Comparison of ENCODE assay signal across 16 cellular contexts in the genomic region with DNA sequence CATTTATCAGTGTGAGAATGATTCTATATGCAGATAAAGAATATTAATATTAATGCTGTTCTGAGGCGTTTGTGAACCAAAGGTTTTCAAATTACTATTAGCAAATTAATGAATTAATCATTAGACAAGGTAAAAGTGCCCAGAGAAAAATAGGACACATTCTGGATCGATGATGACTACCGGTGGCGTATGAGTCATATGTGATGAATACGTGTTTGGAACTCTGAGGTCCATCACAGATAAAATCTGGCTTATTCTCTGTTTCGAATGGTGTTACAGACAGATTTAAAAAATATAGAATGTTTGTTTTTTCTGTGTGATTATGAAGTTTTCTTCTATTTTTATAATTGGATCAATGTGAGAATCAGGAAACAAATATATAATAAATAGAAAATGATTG.
DNase-seq lines count a peak whose midpoint lies in the region; ATAC-seq, FAIRE-seq and TF ChIP-seq lines count a peak whose summit lies in the region.
"Had no signal": no experiment of that assay in that cellular context is flagged by ENCODE, and none has a peak within 500 bp of the region (broad histone marks: within the 10 kb centered on the region; RNA-seq: fewer than 3 reads in every experiment).

No MANE protein-coding gene starts in this region.

- H3K27me3 ChIP-seq in Karpas-422 (ENCODE audit: low read length) (no peaks in the 10 kb centered on the region), astrocyte (ENCODE audit: insufficient read depth, low read length) (no peaks in the 10 kb centered on the region), foreskin keratinocyte (no peaks in the 10 kb centered on the region)
- H3K27me3 ChIP-seq: BE2C had no signal

- no peak overlapping the region for H3K9ac ChIP-seq in Karpas-422 (ENCODE audit: low read length)
- no peak overlapping the region for H3K9ac ChIP-seq in astrocyte (ENCODE audit: low read length)

- H3K4me2 ChIP-seq in Karpas-422 (ENCODE audit: low read depth, low read length, poor library complexity, severe bottlenecking) (no peak overlapping the region), astrocyte (ENCODE audit: low read length) (peak overlapping the region; percentile 58)

- H3K27ac ChIP-seq in Karpas-422 (ENCODE audit: low read length) (no peak overlapping the region), astrocyte (ENCODE audit: low read depth, low read length) (peak overlapping the region; percentile 78), foreskin keratinocyte (peak overlapping the region; percentile 21)

- H3K36me3 Mint-ChIP-seq in astrocyte (ENCODE audit: low read depth, unreplicated experiment), result no peaks in the 10 kb centered on the region
- H3K36me3 Mint-ChIP-seq: CD4-positive, alpha-beta memory T cell; IgD-negative memory B cell had no signal

- no peak overlapping the region for H3K4me3 ChIP-seq in Karpas-422 (ENCODE audit: low read length)
- H3K4me3 ChIP-seq in astrocyte (ENCODE audit: insufficient read depth, low read depth, low read length), result no peak overlapping the region

- H3K9me3 ChIP-seq in Karpas-422 (ENCODE audit: low read length), result no peaks in the 10 kb centered on the region
- no peaks in the 10 kb centered on the region for H3K9me3 ChIP-seq in astrocyte (ENCODE audit: insufficient read depth, low read depth, low read length)
- H3K9me3 ChIP-seq: BE2C had no signal

- H3K27ac Mint-ChIP-seq in astrocyte (ENCODE audit: unreplicated experiment), result peak overlapping the region; percentile 99
- H3K27ac Mint-ChIP-seq: CD4-positive, alpha-beta memory T cell; IgD-negative memory B cell had no signal

- H3K36me3 ChIP-seq in Karpas-422 (ENCODE audit: insufficient read depth, low read length) (no peaks in the 10 kb centered on the region), astrocyte (ENCODE audit: insufficient read depth, low read length) (peaks cover 29% of the 10 kb centered on the region)

- ATAC-seq in foreskin keratinocyte (peak; percentile 39), HG03442 (IDR thresholded peaks at IDR 0.05; ENCODE audit: unreplicated experiment) (no peak), Right ventricle myocardium superior (ENCODE audit: poor library complexity) (no peak)

- intact Hi-C loops in Right ventricle myocardium superior (cut with DNase I), result no loop called here

- FAIRE-seq in astrocyte (lab: Jason Lieb, UNC), result no peak
- FAIRE-seq: D721Med, H54 had no signal

- H4K20me1 ChIP-seq in Karpas-422 (ENCODE audit: insufficient read depth, low read depth, low read length), result no peaks in the 10 kb centered on the region
- peaks cover 5% of the 10 kb centered on the region for H4K20me1 ChIP-seq in astrocyte (ENCODE audit: insufficient read depth, low read length)

- H2AFZ ChIP-seq in Karpas-422 (ENCODE audit: low read length) (no peak overlapping the region), astrocyte (ENCODE audit: low read depth, low read length) (no peak overlapping the region)

- no peaks in the 10 kb centered on the region for H3K9me3 Mint-ChIP-seq in astrocyte (ENCODE audit: unreplicated experiment)
- H3K9me3 Mint-ChIP-seq: CD4-positive, alpha-beta memory T cell had no signal

- H3K79me2 ChIP-seq in Karpas-422 (ENCODE audit: low read length) (no peaks in the 10 kb centered on the region), astrocyte (ENCODE audit: insufficient read depth, low read length) (no peaks in the 10 kb centered on the region)

- H3K4me1 Mint-ChIP-seq in astrocyte (ENCODE audit: low read depth, unreplicated experiment), result peaks cover 55% of the 10 kb centered on the region
- H3K4me1 Mint-ChIP-seq: CD4-positive, alpha-beta memory T cell; IgD-negative memory B cell had no signal

- H3K27me3 Mint-ChIP-seq in astrocyte (ENCODE audit: low read depth, unreplicated experiment), result no peaks in the 10 kb centered on the region
- H3K27me3 Mint-ChIP-seq: IgD-negative memory B cell had no signal

- TF ChIP-seq CTCF in astrocyte (IDR thresholded peaks at IDR 0.05; ENCODE audit: insufficient read depth, low read depth, low read length) (no peak), foreskin keratinocyte (conservative IDR thresholded peaks at IDR 0.05) (no peak)

- no peak overlapping the region for H3K4me3 Mint-ChIP-seq in astrocyte (ENCODE audit: unreplicated experiment)
- H3K4me3 Mint-ChIP-seq: CD4-positive, alpha-beta memory T cell; IgD-negative memory B cell had no signal

- DNase-seq in EH (ENCODE audit: low read depth) (peak; percentile 43), Karpas-422 (peak; percentile 12), astrocyte (ENCODE audit: low read depth) (peak; percentile 47), foreskin keratinocyte (no peak), Right ventricle myocardium superior (no peak), cerebellar nuclear complex (lab: John Stamatoyannopoulos, UW) (no peak)
- no peak for DNase-seq in stimulated activated CD4-positive, alpha-beta T cell treated with anti-CD3 and anti-CD28 coated beads, Interleukin-4, amount 100 ng/mL, for 24 hours
- DNase-seq: BE2C; CD4-positive, alpha-beta memory T cell; DMS79 treated with DMSO at 0.1 percent for 48 hours; NCI-H446; SIG-M5 had no signal

- H3K9me2 ChIP-seq in Karpas-422 (replicated peaks; ENCODE audit: insufficient read depth, low read length), result no peaks in the 10 kb centered on the region

- H3K4me1 ChIP-seq in Karpas-422 (ENCODE audit: low read length) (no peaks in the 10 kb centered on the region), astrocyte (ENCODE audit: insufficient read depth, low read length) (peaks cover 38% of the 10 kb centered on the region), foreskin keratinocyte (peaks cover 43% of the 10 kb centered on the region)
- H3K4me1 ChIP-seq: BE2C had no signal

Comparison
In these comparisons a context has a peak if more than half of its experiments do, and no peak if none do; other contexts are left out.
1. DNase-seq: peak in EH (single experiment), Karpas-422 (single experiment) and astrocyte (single experiment); none in foreskin keratinocyte (0 of 2), Right ventricle myocardium superior (single experiment), cerebellar nuclear complex (0 of 2) and stimulated activated CD4-positive, alpha-beta T cell treated with anti-CD3 and anti-CD28 coated beads, Interleukin-4, amount 100 ng/mL, for 24 hours (single experiment).